ENCODE assay signal across 8 cellular contexts in the genomic region with DNA sequence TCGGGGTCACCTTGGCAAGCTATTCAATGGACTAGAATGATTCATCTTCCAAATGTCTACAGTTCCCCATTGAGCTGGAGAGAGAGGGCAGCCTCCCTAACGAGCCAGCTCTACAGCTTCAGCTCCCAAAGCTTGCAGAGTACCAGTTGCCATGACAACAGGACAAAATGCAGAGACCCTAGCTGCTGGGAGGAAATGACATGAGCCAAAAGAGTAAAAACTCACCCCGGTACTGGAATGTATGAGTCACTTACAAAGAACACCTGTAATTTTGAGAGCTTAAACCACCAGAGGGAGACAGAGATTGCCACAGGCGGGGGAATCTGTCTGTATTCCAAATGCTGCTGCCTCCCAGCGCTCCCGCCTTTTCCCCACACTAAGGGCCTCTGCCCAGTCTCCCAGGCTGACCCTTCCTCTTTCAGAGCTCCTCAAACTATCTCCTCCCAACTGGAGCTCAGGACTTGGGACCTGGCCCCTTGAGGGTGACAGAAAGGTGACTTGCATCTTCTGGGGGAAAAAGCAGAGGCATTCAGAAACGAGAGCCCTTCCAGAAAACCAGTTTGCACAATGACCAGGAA.
DNase-seq lines count a peak whose midpoint lies in the region; ATAC-seq and TF ChIP-seq lines count a peak whose summit lies in the region.

No MANE protein-coding gene starts in this region.

- no peak overlapping the region for H3K4me3 Mint-ChIP-seq in CD4-positive, CD25-positive, alpha-beta regulatory T cell
- no peak overlapping the region for H3K4me3 Mint-ChIP-seq in activated CD8-positive, alpha-beta T cell treated with anti-CD3 and anti-CD28 coated beads, Interleukin-2, amount 10 ng/mL, durations not matched to agents 7 days and 5 days
- H3K4me3 Mint-ChIP-seq in nephron: no peak overlapping the region

- no peak overlapping the region for H3K4me3 ChIP-seq in CD4-positive, CD25-positive, alpha-beta regulatory T cell (ENCODE audit: low read depth, low read length)

- POLR2A ChIA-PET in activated CD8-positive, alpha-beta T cell treated with anti-CD3 and anti-CD28 coated beads, Interleukin-2, amount 10 ng/mL, durations not matched to agents 7 days and 5 days (lab: Charles Lee): interaction anchor here (1.2 kb wide), 1 partner anchor 14 kb away, joined by 4 read pairs; no protein-coding TSS in a partner anchor

- peak; percentile 86 to 90 for ATAC-seq in CD4-positive, CD25-positive, alpha-beta regulatory T cell (ENCODE audit: low read depth in 2 of 2)
- peak; percentile 97 for ATAC-seq in HG03159 (IDR thresholded peaks at IDR 0.05; ENCODE audit: unreplicated experiment)
- peak; percentile 90 for ATAC-seq in activated CD8-positive, alpha-beta T cell treated with anti-CD3 and anti-CD28 coated beads, Interleukin-2, amount 10 ng/mL, durations not matched to agents 7 days and 5 days
- ATAC-seq in esophagus mucosa: peak; percentile 83

- no peaks in the 10 kb centered on the region for H3K9me3 Mint-ChIP-seq in CD4-positive, CD25-positive, alpha-beta regulatory T cell
- no peaks in the 10 kb centered on the region for H3K9me3 Mint-ChIP-seq in activated CD8-positive, alpha-beta T cell treated with anti-CD3 and anti-CD28 coated beads, Interleukin-2, amount 10 ng/mL, durations not matched to agents 7 days and 5 days (ENCODE audit: insufficient read depth)
- H3K9me3 Mint-ChIP-seq in nephron: no peaks in the 10 kb centered on the region

- H3K36me3 Mint-ChIP-seq in CD4-positive, CD25-positive, alpha-beta regulatory T cell: no peaks in the 10 kb centered on the region
- H3K36me3 Mint-ChIP-seq in activated CD8-positive, alpha-beta T cell treated with anti-CD3 and anti-CD28 coated beads, Interleukin-2, amount 10 ng/mL, durations not matched to agents 7 days and 5 days (ENCODE audit: low read depth): no peaks in the 10 kb centered on the region
- H3K36me3 Mint-ChIP-seq in nephron (ENCODE audit: low read depth): no peaks in the 10 kb centered on the region

- no peak overlapping the region for H3K27ac ChIP-seq in CD4-positive, CD25-positive, alpha-beta regulatory T cell (ENCODE audit: insufficient read depth, low read length, poor library complexity, severe bottlenecking)

- peaks cover 7% of the 10 kb centered on the region for H3K4me1 ChIP-seq in CD4-positive, CD25-positive, alpha-beta regulatory T cell (ENCODE audit: control insufficient read depth, insufficient read depth, low read length, poor library complexity, severe bottlenecking)

- CTCF ChIA-PET in activated CD8-positive, alpha-beta T cell treated with anti-CD3 and anti-CD28 coated beads, Interleukin-2, amount 10 ng/mL, durations not matched to agents 7 days and 5 days (lab: Charles Lee): interaction anchor here (0.7 to 3.8 kb wide), 41 partner anchors 9 to 495 kb away, joined by 3 to 22 read pairs (median 4); a partner anchor contains a TSS

- TF ChIP-seq CTCF in nephron (IDR thresholded peaks at IDR 0.05; ENCODE audit: unreplicated experiment in 3 of 3): peak; percentile 68 to 72 (median 69)

- peak; percentile 26 to 78 (median 59) for DNase-seq in CD4-positive, CD25-positive, alpha-beta regulatory T cell
- peak; percentile 40 for DNase-seq in GM19238 (ENCODE audit: insufficient read length, low spot score)
- DNase-seq in NCI-H526 treated with DMSO at 0.1 percent for 48 hours (lab: John Stamatoyannopoulos, UW): peak; percentile 29
- peak; percentile 71 for DNase-seq in activated CD8-positive, alpha-beta T cell treated with anti-CD3 and anti-CD28 coated beads, Interleukin-2, amount 10 ng/mL, durations not matched to agents 7 days and 5 days
- DNase-seq in superior temporal gyrus (ENCODE audit: extremely low spot score): peak; percentile 49

- H3K27me3 ChIP-seq in CD4-positive, CD25-positive, alpha-beta regulatory T cell (ENCODE audit: control insufficient read depth, insufficient read depth, low read length): no peaks in the 10 kb centered on the region

- H3K4me1 Mint-ChIP-seq in CD4-positive, CD25-positive, alpha-beta regulatory T cell: peaks cover 8 to 15% (median 10%) of the 10 kb centered on the region in 4 donors
- peaks cover 18% of the 10 kb centered on the region for H3K4me1 Mint-ChIP-seq in activated CD8-positive, alpha-beta T cell treated with anti-CD3 and anti-CD28 coated beads, Interleukin-2, amount 10 ng/mL, durations not matched to agents 7 days and 5 days (ENCODE audit: low read depth)
- peaks cover 8% of the 10 kb centered on the region for H3K4me1 Mint-ChIP-seq in nephron

- H3K9me3 ChIP-seq in CD4-positive, CD25-positive, alpha-beta regulatory T cell (ENCODE audit: control insufficient read depth in 2 of 2, low read length in 2 of 2): no peaks in the 10 kb centered on the region

- no peaks in the 10 kb centered on the region for H3K36me3 ChIP-seq in CD4-positive, CD25-positive, alpha-beta regulatory T cell (ENCODE audit: control insufficient read depth, insufficient read depth, low read length)

- H3K27ac Mint-ChIP-seq in CD4-positive, CD25-positive, alpha-beta regulatory T cell: peak overlapping the region; percentile 61 to 67 (median 67)
- no peak overlapping the region for H3K27ac Mint-ChIP-seq in activated CD8-positive, alpha-beta T cell treated with anti-CD3 and anti-CD28 coated beads, Interleukin-2, amount 10 ng/mL, durations not matched to agents 7 days and 5 days
- H3K27ac Mint-ChIP-seq in nephron: no peak overlapping the region

- no peaks in the 10 kb centered on the region for H3K27me3 Mint-ChIP-seq in CD4-positive, CD25-positive, alpha-beta regulatory T cell
- H3K27me3 Mint-ChIP-seq in activated CD8-positive, alpha-beta T cell treated with anti-CD3 and anti-CD28 coated beads, Interleukin-2, amount 10 ng/mL, durations not matched to agents 7 days and 5 days (ENCODE audit: low read depth): no peaks in the 10 kb centered on the region
- H3K27me3 Mint-ChIP-seq in nephron (ENCODE audit: low read depth): no peaks in the 10 kb centered on the region

Comparison
In these comparisons a context has a peak if more than half of its experiments do, and no peak if none do; other contexts are left out.
1. H3K27ac Mint-ChIP-seq: peak in CD4-positive, CD25-positive, alpha-beta regulatory T cell (3 of 3); none in activated CD8-positive, alpha-beta T cell treated with anti-CD3 and anti-CD28 coated beads, Interleukin-2, amount 10 ng/mL, durations not matched to agents 7 days and 5 days (single experiment) and nephron (0 of 3).
2. Peak in every context shown above with its lines, with median percentiles within 50 percentile points of each other: ATAC-seq and DNase-seq.